In the genomic region with DNA sequence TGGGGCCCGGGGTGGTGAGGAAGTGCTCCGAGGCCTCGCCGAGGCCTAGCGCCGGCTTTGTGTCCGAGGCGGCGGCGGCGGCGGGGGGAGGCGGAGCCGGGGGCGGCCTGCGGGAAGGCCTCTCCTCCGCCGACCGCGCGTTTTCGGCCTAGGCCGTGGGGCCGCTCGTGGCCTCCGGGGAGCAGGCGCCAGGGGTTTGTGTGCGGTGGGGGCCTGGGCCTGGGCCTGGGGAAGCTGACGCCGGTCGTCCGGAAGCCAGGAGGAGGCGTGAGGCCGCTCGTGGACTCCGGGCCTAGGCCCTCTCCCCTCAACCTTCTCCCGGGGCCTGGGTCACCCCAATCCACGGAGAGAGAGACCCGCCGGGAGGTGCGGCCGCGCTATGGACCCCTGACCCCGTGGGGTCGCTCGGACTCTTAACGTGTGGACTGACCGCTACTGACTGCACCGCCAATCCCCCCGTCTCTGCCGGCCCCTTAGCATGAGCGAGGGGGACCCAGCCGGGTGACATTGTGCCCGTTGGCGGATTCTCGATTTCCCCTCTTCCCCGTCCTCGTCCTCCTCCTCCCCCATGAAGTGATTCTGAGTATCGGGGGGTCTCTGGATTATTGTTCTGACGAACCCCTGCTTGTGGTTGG, we compare ENCODE assay signal across 1 cellular context.
TF ChIP-seq lines count a peak whose summit lies in the region.

No MANE protein-coding gene starts in this region.

TF ChIP-seq in K562, 482 proteins besides CTCF, POLR2A, EP300 and RAD21 (continued from another document and continues in another):
- TF ChIP-seq, protein P1, sequence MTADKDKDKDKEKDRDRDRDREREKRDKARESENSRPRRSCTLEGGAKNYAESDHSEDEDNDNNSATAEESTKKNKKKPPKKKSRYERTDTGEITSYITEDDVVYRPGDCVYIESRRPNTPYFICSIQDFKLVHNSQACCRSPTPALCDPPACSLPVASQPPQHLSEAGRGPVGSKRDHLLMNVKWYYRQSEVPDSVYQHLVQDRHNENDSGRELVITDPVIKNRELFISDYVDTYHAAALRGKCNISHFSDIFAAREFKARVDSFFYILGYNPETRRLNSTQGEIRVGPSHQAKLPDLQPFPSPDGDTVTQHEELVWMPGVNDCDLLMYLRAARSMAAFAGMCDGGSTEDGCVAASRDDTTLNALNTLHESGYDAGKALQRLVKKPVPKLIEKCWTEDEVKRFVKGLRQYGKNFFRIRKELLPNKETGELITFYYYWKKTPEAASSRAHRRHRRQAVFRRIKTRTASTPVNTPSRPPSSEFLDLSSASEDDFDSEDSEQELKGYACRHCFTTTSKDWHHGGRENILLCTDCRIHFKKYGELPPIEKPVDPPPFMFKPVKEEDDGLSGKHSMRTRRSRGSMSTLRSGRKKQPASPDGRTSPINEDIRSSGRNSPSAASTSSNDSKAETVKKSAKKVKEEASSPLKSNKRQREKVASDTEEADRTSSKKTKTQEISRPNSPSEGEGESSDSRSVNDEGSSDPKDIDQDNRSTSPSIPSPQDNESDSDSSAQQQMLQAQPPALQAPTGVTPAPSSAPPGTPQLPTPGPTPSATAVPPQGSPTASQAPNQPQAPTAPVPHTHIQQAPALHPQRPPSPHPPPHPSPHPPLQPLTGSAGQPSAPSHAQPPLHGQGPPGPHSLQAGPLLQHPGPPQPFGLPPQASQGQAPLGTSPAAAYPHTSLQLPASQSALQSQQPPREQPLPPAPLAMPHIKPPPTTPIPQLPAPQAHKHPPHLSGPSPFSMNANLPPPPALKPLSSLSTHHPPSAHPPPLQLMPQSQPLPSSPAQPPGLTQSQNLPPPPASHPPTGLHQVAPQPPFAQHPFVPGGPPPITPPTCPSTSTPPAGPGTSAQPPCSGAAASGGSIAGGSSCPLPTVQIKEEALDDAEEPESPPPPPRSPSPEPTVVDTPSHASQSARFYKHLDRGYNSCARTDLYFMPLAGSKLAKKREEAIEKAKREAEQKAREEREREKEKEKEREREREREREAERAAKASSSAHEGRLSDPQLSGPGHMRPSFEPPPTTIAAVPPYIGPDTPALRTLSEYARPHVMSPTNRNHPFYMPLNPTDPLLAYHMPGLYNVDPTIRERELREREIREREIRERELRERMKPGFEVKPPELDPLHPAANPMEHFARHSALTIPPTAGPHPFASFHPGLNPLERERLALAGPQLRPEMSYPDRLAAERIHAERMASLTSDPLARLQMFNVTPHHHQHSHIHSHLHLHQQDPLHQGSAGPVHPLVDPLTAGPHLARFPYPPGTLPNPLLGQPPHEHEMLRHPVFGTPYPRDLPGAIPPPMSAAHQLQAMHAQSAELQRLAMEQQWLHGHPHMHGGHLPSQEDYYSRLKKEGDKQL (CRISPR knock-in tag; IDR thresholded peaks at IDR 0.05; ENCODE audit: borderline replicate concordance) = no peak
- TF ChIP-seq RFX5 (IDR thresholded peaks at IDR 0.05; ENCODE audit: low read depth, low read length) = no peak
- no peak for TF ChIP-seq PRMT5 (CRISPR knock-in tag; IDR thresholded peaks at IDR 0.05)
- TF ChIP-seq ZBTB33 (CRISPR knock-in tag; IDR thresholded peaks at IDR 0.05) = no peak
- 0 out of 2 replicates have a peak, but pooled peaks have one; percentile 86 for TF ChIP-seq TGIF2 (CRISPR knock-in tag; IDR thresholded peaks at IDR 0.05)
- no peak for TF ChIP-seq IFI16 (CRISPR knock-in tag; IDR thresholded peaks at IDR 0.05)
- TF ChIP-seq SIX5 (IDR thresholded peaks at IDR 0.05; ENCODE audit: borderline replicate concordance in 1 of 2, insufficient read depth in 1 of 2, low read depth in 1 of 2, low read length in 2 of 2) = no peak
- TF ChIP-seq ILK (tag; IDR thresholded peaks at IDR 0.05; ENCODE audit: borderline replicate concordance, low read depth) = no peak
- TF ChIP-seq ZNF436 (CRISPR knock-in tag; IDR thresholded peaks at IDR 0.05) = no peak
- no peak for TF ChIP-seq LEF1 (IDR thresholded peaks at IDR 0.05)
- no peak for TF ChIP-seq MTA1 (IDR thresholded peaks at IDR 0.05; ENCODE audit: borderline replicate concordance)
- TF ChIP-seq ZBTB17 (CRISPR knock-in tag; IDR thresholded peaks at IDR 0.05) = 0 out of 2 replicates have a peak, but pooled peaks have one; percentile 21
- TF ChIP-seq, protein P2, sequence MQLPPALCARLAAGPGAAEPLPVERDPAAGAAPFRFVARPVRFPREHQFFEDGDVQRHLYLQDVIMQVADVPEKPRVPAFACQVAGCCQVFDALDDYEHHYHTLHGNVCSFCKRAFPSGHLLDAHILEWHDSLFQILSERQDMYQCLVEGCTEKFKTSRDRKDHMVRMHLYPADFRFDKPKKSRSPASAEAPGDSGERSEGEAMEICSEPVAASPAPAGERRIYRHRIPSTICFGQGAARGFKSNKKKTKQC (CRISPR knock-in tag; IDR thresholded peaks at IDR 0.05) = no peak; the same call in 1 of the 2 replicates
- no peak for TF ChIP-seq SP1 (CRISPR knock-in tag; IDR thresholded peaks at IDR 0.05)
- TF ChIP-seq TCF7L2 (IDR thresholded peaks at IDR 0.05; ENCODE audit: low read depth, low read length) = no peak
- peak; percentile 82 for TF ChIP-seq BRD4 (IDR thresholded peaks at IDR 0.05)
- TF ChIP-seq HNRNPK (IDR thresholded peaks at IDR 0.05; ENCODE audit: low read depth, low read length, poor library complexity, severe bottlenecking) = no peak
- no peak for TF ChIP-seq RFX1 (IDR thresholded peaks at IDR 0.05)
- TF ChIP-seq TFAP4 (CRISPR knock-in tag; IDR thresholded peaks at IDR 0.05; ENCODE audit: borderline replicate concordance) = no peak
- no peak for TF ChIP-seq ZNF253 (CRISPR knock-in tag; conservative IDR thresholded peaks at IDR 0.05)
- TF ChIP-seq POLR2G (IDR thresholded peaks at IDR 0.05; ENCODE audit: low read depth, low read length) = peak; percentile 87
- no peak for TF ChIP-seq HCFC1 (IDR thresholded peaks at IDR 0.05; ENCODE audit: low read depth, low read length)
- TF ChIP-seq TCFL5 (CRISPR knock-in tag; conservative IDR thresholded peaks at IDR 0.05) = no peak
- no peak for TF ChIP-seq ZNF586 (CRISPR knock-in tag; conservative IDR thresholded peaks at IDR 0.05)
- no peak for TF ChIP-seq NCOA2 (IDR thresholded peaks at IDR 0.05; ENCODE audit: partially characterized antibody in 2 of 2)
- no peak for TF ChIP-seq CBFA2T2 (conservative IDR thresholded peaks at IDR 0.05)
- 0 out of 2 replicates have a peak, but pooled peaks have one; percentile 13 for TF ChIP-seq STAT6 (CRISPR knock-in tag; IDR thresholded peaks at IDR 0.05)
- TF ChIP-seq NR2F6 (CRISPR knock-in tag; IDR thresholded peaks at IDR 0.05) = no peak
- no peak for TF ChIP-seq KLF10 (CRISPR knock-in tag; IDR thresholded peaks at IDR 0.05)
- TF ChIP-seq CCNT2 (IDR thresholded peaks at IDR 0.05; ENCODE audit: borderline replicate concordance, extremely low read depth, insufficient read length, low read depth, low read length) = peak; percentile 19
- TF ChIP-seq PBX2 (CRISPR knock-in tag; IDR thresholded peaks at IDR 0.05; ENCODE audit: low read depth) = no peak
- no peak for TF ChIP-seq PBX2 (tag; conservative IDR thresholded peaks at IDR 0.05; ENCODE audit: low read depth)
- no peak for TF ChIP-seq TAL1 (IDR thresholded peaks at IDR 0.05)
- no peak for TF ChIP-seq NCOA6 (IDR thresholded peaks at IDR 0.05)
- no peak for TF ChIP-seq ZNF280B (CRISPR knock-in tag; IDR thresholded peaks at IDR 0.05)
- TF ChIP-seq CBFA2T3 (IDR thresholded peaks at IDR 0.05) = no peak
- TF ChIP-seq EHMT2 (IDR thresholded peaks at IDR 0.05) = no peak
- no peak for TF ChIP-seq KLF16 (IDR thresholded peaks at IDR 0.05)
- no peak for TF ChIP-seq ZNF274 (IDR thresholded peaks at IDR 0.05; ENCODE audit: borderline replicate concordance, low read depth, low read length)
- TF ChIP-seq KAT2B (IDR thresholded peaks at IDR 0.05; ENCODE audit: low read depth, low read length) = no peak
- no peak for TF ChIP-seq HNRNPL (IDR thresholded peaks at IDR 0.05; ENCODE audit: low read depth, low read length)
- TF ChIP-seq HOXB6 (CRISPR knock-in tag; IDR thresholded peaks at IDR 0.05; ENCODE audit: borderline replicate concordance) = no peak
- TF ChIP-seq SMARCB1 (IDR thresholded peaks at IDR 0.05; ENCODE audit: insufficient read length, low read depth) = no peak
- no peak for TF ChIP-seq TAF15 (IDR thresholded peaks at IDR 0.05; ENCODE audit: low read depth, low read length)
- peak in 1 of 2 experiments; percentile 29; a peak in 2 of 4 replicates for TF ChIP-seq NONO (IDR thresholded peaks at IDR 0.05; ENCODE audit: low read depth in 2 of 2, low read length in 1 of 2)
- TF ChIP-seq CCAR2 (IDR thresholded peaks at IDR 0.05; ENCODE audit: low read depth, low read length) = no peak
- no peak for TF ChIP-seq ZNF133 (CRISPR knock-in tag; IDR thresholded peaks at IDR 0.05)
- TF ChIP-seq ZNF830 (CRISPR knock-in tag; IDR thresholded peaks at IDR 0.05) = no peak
- TF ChIP-seq TSC22D4 (tag; IDR thresholded peaks at IDR 0.05) = no peak
- TF ChIP-seq ZNF280A (IDR thresholded peaks at IDR 0.05; ENCODE audit: low read depth, partially characterized antibody) = no peak
- TF ChIP-seq ZEB2 (IDR thresholded peaks at IDR 0.05) = no peak
- TF ChIP-seq TCF3 (CRISPR knock-in tag; IDR thresholded peaks at IDR 0.05) = no peak
- no peak for TF ChIP-seq FOXJ2 (tag; IDR thresholded peaks at IDR 0.05)
